ENCODE assay signal across 21 cellular contexts in genomic region chr20:61850926-61851900, GRCh38.
"Had no signal": no experiment of that assay in that cellular context is flagged by ENCODE, and none has a peak within 500 bp of the region (broad histone marks: within the 10 kb centered on the region; RNA-seq: fewer than 3 reads in every experiment).

No MANE protein-coding gene starts in this region.

- H3K4me1 ChIP-seq: parathyroid adenoma, right atrium auricular region had no signal

- H3K4me3 ChIP-seq: coronary artery, dorsolateral prefrontal cortex, right atrium auricular region, thoracic aorta had no signal

- H3K9me3 ChIP-seq: right atrium auricular region, thoracic aorta had no signal

- H3K36me3 ChIP-seq: right atrium auricular region, thoracic aorta had no signal

- ATAC-seq: activated CD8-positive, alpha-beta memory T cell treated with anti-CD3 and anti-CD28 coated beads, Interleukin-2, amount 10 ng/mL, durations not matched to agents 7 days and 5 days; activated CD8-positive, alpha-beta T cell treated with anti-CD3 and anti-CD28 coated beads, Interleukin-2, amount 10 ng/mL, durations not matched to agents 7 days and 5 days; activated naive CD8-positive, alpha-beta T cell treated with anti-CD3 and anti-CD28 coated beads, Interleukin-2, amount 50 U/mL, for 24 hours; T-helper 17 cell had no signal

- DNase-seq: activated CD4-positive, alpha-beta T cell treated with anti-CD3 and anti-CD28 coated beads for 1 hour; activated CD4-positive, alpha-beta T cell treated with anti-CD3 and anti-CD28 coated beads, Interleukin-2, amount 10 ng/mL, durations not matched to agents 7 days and 5 days; activated CD8-positive, alpha-beta memory T cell treated with anti-CD3 and anti-CD28 coated beads, Interleukin-2, amount 10 ng/mL, durations not matched to agents 7 days and 5 days; activated CD8-positive, alpha-beta T cell treated with anti-CD3 and anti-CD28 coated beads, Interleukin-2, amount 10 ng/mL, durations not matched to agents 7 days and 5 days; activated naive CD8-positive, alpha-beta T cell treated with anti-CD3 and anti-CD28 coated beads, Interleukin-2, amount 50 U/mL, for 24 hours; activated T-cell treated with anti-CD3 and anti-CD28 coated beads, Interleukin-2, amount 50 U/mL, for 48 hours; amygdala; dorsolateral prefrontal cortex; effector memory CD4-positive, alpha-beta T cell; mammary epithelial cell; naive B cell; nephron progenitor cell; nucleus accumbens; stimulated activated CD4-positive, alpha-beta T cell treated with anti-CD3 and anti-CD28 coated beads, Interleukin-2, amount 100 ng/mL, for 48 hours; T-helper 17 cell; T1000; trophoblast cell had no signal
